Comparison of ENCODE assay signal across 15 cellular contexts in the genomic region with DNA sequence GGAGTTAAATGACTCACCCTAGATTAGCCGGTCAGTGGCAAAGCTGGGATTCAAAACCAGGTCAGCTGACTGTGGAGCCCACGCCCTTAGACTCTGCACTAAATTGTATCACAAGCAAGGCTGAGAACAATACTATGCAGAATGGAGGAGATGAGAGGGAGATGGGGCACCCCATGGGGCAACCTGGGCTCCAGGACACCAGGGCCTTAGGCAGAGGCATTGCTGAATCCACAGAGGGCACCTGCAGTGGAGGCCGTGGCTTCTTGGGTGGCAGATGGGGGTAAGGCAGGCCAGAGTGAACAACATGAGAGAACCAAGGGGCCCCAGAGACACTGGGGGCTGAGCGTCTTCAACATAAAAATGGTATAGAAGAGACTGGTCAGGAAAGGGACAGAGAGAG.
DNase-seq lines count a peak whose midpoint lies in the region; ATAC-seq and TF ChIP-seq lines count a peak whose summit lies in the region.
"Had no signal": no experiment of that assay in that cellular context is flagged by ENCODE, and none has a peak within 500 bp of the region (broad histone marks: within the 10 kb centered on the region; RNA-seq: fewer than 3 reads in every experiment).

No MANE protein-coding gene starts in this region.

- in situ Hi-C loops in GM23248 (cut with MboI) = no loop called here

- intact Hi-C loops in spleen (cut with DNase I; ENCODE audit: low total_unique reads) = no loop called here

- no peak overlapping the region for H3K4me3 ChIP-seq in GM23248
- H3K4me3 ChIP-seq in lung = no peak overlapping the region
- no peak overlapping the region for H3K4me3 ChIP-seq in upper lobe of left lung
- no peak overlapping the region for H3K4me3 ChIP-seq in spleen
- H3K4me3 ChIP-seq: BLaER1 had no signal

- H3F3A ChIP-seq in GM23248 (ENCODE audit: insufficient read depth) = peaks cover 8% of the 10 kb centered on the region; the same call in 1 of the 2 replicates

- H2AFZ ChIP-seq in GM23248 = no peak overlapping the region

- H3K9me3 ChIP-seq in GM23248 (ENCODE audit: low read depth) = no peaks in the 10 kb centered on the region
- H3K9me3 ChIP-seq in lung (ENCODE audit: control insufficient read depth in 2 of 2, insufficient read depth in 1 of 2, low read length in 1 of 2) = peaks cover 0 to 8% of the 10 kb centered on the region in 2 donors
- H3K9me3 ChIP-seq in upper lobe of left lung = peaks cover 0 to 14% (median 0%) of the 10 kb centered on the region in 4 donors
- H3K9me3 ChIP-seq in spleen = peaks cover 0 to 44% (median 35%) of the 10 kb centered on the region in 8 donors

- H4K20me1 ChIP-seq in GM23248 (ENCODE audit: insufficient read depth) = no peaks in the 10 kb centered on the region
- H4K20me1 ChIP-seq: BLaER1 had no signal

- H3K27ac ChIP-seq in GM23248 (no peak overlapping the region), lung (ENCODE audit: low read depth in 1 of 2, low read length in 1 of 2) (no peak overlapping the region), upper lobe of left lung (no peak overlapping the region), spleen (no peak overlapping the region)
- H3K27ac ChIP-seq: BLaER1, HL-60 had no signal

- no peaks in the 10 kb centered on the region for H3K9me2 ChIP-seq in GM23248 (ENCODE audit: insufficient read depth)

- no peak overlapping the region for H3K9ac ChIP-seq in GM23248
- H3K9ac ChIP-seq: BLaER1 had no signal

- no peaks in the 10 kb centered on the region for H3K27me3 ChIP-seq in GM23248 (replicated peaks; ENCODE audit: insufficient read depth)
- no peaks in the 10 kb centered on the region for H3K27me3 ChIP-seq in lung (ENCODE audit: control insufficient read depth, insufficient read depth)
- H3K27me3 ChIP-seq in upper lobe of left lung = no peaks in the 10 kb centered on the region
- H3K27me3 ChIP-seq in spleen (replicated peaks in 1 of 7) = no peaks in the 10 kb centered on the region
- H3K27me3 ChIP-seq: BLaER1 had no signal

- ATAC-seq in esophagus mucosa (peak; percentile 81), lung (ENCODE audit: insufficient read depth, low FRiP score) (no peak), upper lobe of left lung (ENCODE audit: low FRiP score in 2 of 2) (peak; percentile 34 to 50)
- ATAC-seq: HCT116 had no signal

- 67 to 74% methylated on average over 4 of the region's 4 CpGs for WGBS in GM23248 (ENCODE audit: low coverage in 1 of 2, low lambda C conversion rate in 2 of 2, missing lambda C conversion rate in 2 of 2), 2 experiments
- 75 to 92% methylated on average over 4 of the region's 4 CpGs for WGBS in lung, 2 donors
- 85 to 89% methylated on average over 4 of the region's 4 CpGs for WGBS in upper lobe of left lung, 2 donors
- 77 to 94% (median 91%) methylated on average over 4 of the region's 4 CpGs for WGBS in spleen, 5 donors

- TF ChIP-seq EP300 in upper lobe of left lung (IDR thresholded peaks at IDR 0.05) = no peak

- TF ChIP-seq CTCF in lung (IDR thresholded peaks at IDR 0.05; ENCODE audit: control extremely low read depth, extremely low read depth) = no peak
- no peak for TF ChIP-seq CTCF in upper lobe of left lung (IDR thresholded peaks at IDR 0.05)
- TF ChIP-seq CTCF in spleen (IDR thresholded peaks at IDR 0.05 in 8 of 11, conservative IDR thresholded peaks at IDR 0.05 in 3 of 11) = no peak

- H3K79me2 ChIP-seq in GM23248 (ENCODE audit: insufficient read depth) = no peaks in the 10 kb centered on the region

- TF ChIP-seq POLR2A in upper lobe of left lung (IDR thresholded peaks at IDR 0.05) (no peak), spleen (IDR thresholded peaks at IDR 0.05) (no peak)

- DNase-seq in GM23248 (peak; percentile 25), lung (ENCODE audit: low spot score) (peak; percentile 26), upper lobe of left lung (no peak), activated gamma-delta T cell (lab: John Stamatoyannopoulos, UW) (no peak), NCI-H226 (no peak), spleen (no peak)
- DNase-seq: 8988T; AML-193; Caco-2; CD8-positive, alpha-beta memory T cell; GF-D8 had no signal

- H3K36me3 ChIP-seq in GM23248 (ENCODE audit: low read depth) (no peaks in the 10 kb centered on the region), lung (ENCODE audit: control insufficient read depth in 2 of 2, insufficient read depth in 2 of 2, low read length in 2 of 2) (no peaks in the 10 kb centered on the region), upper lobe of left lung (no peaks in the 10 kb centered on the region), spleen (no peaks in the 10 kb centered on the region)
- H3K36me3 ChIP-seq: BLaER1 had no signal

- H3K4me2 ChIP-seq in GM23248 (ENCODE audit: unreplicated experiment) = no peak overlapping the region
- H3K4me2 ChIP-seq: BLaER1 had no signal

- H3K4me1 ChIP-seq in GM23248 (ENCODE audit: insufficient read depth) = peaks cover 13% of the 10 kb centered on the region
- no peaks in the 10 kb centered on the region for H3K4me1 ChIP-seq in lung (ENCODE audit: control insufficient read depth in 2 of 2, insufficient read depth in 2 of 2, low read length in 2 of 2)
- no peaks in the 10 kb centered on the region for H3K4me1 ChIP-seq in upper lobe of left lung
- H3K4me1 ChIP-seq in spleen = no peaks in the 10 kb centered on the region
- H3K4me1 ChIP-seq: BLaER1, Caco-2 had no signal

Comparison
In these comparisons a context has a peak if more than half of its experiments do, and no peak if none do; other contexts are left out.
1. DNase-seq: peak in GM23248 (single experiment) and lung (single experiment); none in upper lobe of left lung (0 of 2), activated gamma-delta T cell (single experiment), NCI-H226 (single experiment) and spleen (single experiment).